In genomic region chr2:3581367-3582262, GRCh38 we compare ENCODE assay signal across 21 cellular contexts. TPM values are rescaled to one million over a fixed set of nuclear protein-coding genes. Genes with fewer than 3 reads are reported as not detected.
A peak's percentile ranks its signal among the peaks of the same experiment; 100 is the strongest.
DNase-seq lines count a peak whose midpoint lies in the region; ATAC-seq, FAIRE-seq and TF ChIP-seq lines count a peak whose summit lies in the region.
"Had no signal": no experiment of that assay in that cellular context is flagged by ENCODE, and none has a peak within 500 bp of the region (broad histone marks: within the 10 kb centered on the region; RNA-seq: fewer than 3 reads in every experiment).

No MANE protein-coding gene starts in this region.

- FAIRE-seq in astrocyte (lab: Jason Lieb, UNC), result no peak
- FAIRE-seq: A204.1 had no signal

- intact Hi-C loops in CD14-positive monocyte (cut with micrococcal nuclease) (loop anchor here in 1 of 2 donors (5.0 kb wide), 1 partner anchor 34 kb away; no protein-coding TSS in a partner anchor), ascending aorta (cut with DNase I) (no loop called here)

- H3K27me3 ChIP-seq in astrocyte (ENCODE audit: insufficient read depth, low read length), result no peaks in the 10 kb centered on the region
- no peaks in the 10 kb centered on the region for H3K27me3 ChIP-seq in ascending aorta
- H3K27me3 ChIP-seq: neutrophil, tibial nerve had no signal

- H3K27me3 Mint-ChIP-seq in CD14-positive monocyte (ENCODE audit: low read depth in 3 of 3), result no peaks in the 10 kb centered on the region
- no peaks in the 10 kb centered on the region for H3K27me3 Mint-ChIP-seq in astrocyte (ENCODE audit: low read depth, unreplicated experiment)
- H3K27me3 Mint-ChIP-seq: stimulated activated memory B cell treated with anti-CD40 and anti-IgM and Interleukin-4, amounts not matched to agents 10 μg/mL and 1 μg/mL and 100 μg/mL, for 72 hours had no signal

- no peak overlapping the region for H2AFZ ChIP-seq in astrocyte (ENCODE audit: low read depth, low read length)

- H3K27ac Mint-ChIP-seq in CD14-positive monocyte (peak overlapping the region in 4 of 7 donors; percentile 28 to 75 (median 52)), astrocyte (ENCODE audit: unreplicated experiment) (peak overlapping the region; percentile 53)
- H3K27ac Mint-ChIP-seq: stimulated activated memory B cell treated with anti-CD40 and anti-IgM and Interleukin-4, amounts not matched to agents 10 μg/mL and 1 μg/mL and 100 μg/mL, for 72 hours had no signal

- no peak overlapping the region for H3K4me3 Mint-ChIP-seq in CD14-positive monocyte
- no peak overlapping the region for H3K4me3 Mint-ChIP-seq in astrocyte (ENCODE audit: unreplicated experiment)
- H3K4me3 Mint-ChIP-seq: stimulated activated memory B cell treated with anti-CD40 and anti-IgM and Interleukin-4, amounts not matched to agents 10 μg/mL and 1 μg/mL and 100 μg/mL, for 72 hours had no signal

- peaks cover 51% of the 10 kb centered on the region for H3K79me2 ChIP-seq in astrocyte (ENCODE audit: insufficient read depth, low read length)

- DNase-seq in NCI-H1105 treated with DMSO at 0.1 percent for 48 hours (lab: John Stamatoyannopoulos, UW), result peak; percentile 0
- no peak for DNase-seq in NCI-H1105 (lab: John Stamatoyannopoulos, UW)
- DNase-seq in CD14-positive monocyte (ENCODE audit: low spot score), result no peak
- DNase-seq in NAMALWA (ENCODE audit: low spot score), result peak; percentile 32
- no peak for DNase-seq in astrocyte (ENCODE audit: low read depth)
- DNase-seq in stimulated activated CD4-positive, alpha-beta T cell treated with anti-CD3 and anti-CD28 coated beads, Interleukin-12 subunit alpha, Interleukin-12 subunit beta, amount 100 ng/mL, for 4 hours, result no peak
- no peak for DNase-seq in ascending aorta (ENCODE audit: low spot score in 2 of 2)
- DNase-seq: activated effector memory CD4-positive, alpha-beta T cell treated with anti-CD3 and anti-CD28 coated beads, Interleukin-2, amount 50 U/mL, for 16 hours; anterior cingulate cortex; glutamatergic neuron; Kasumi-1; NCI-H1417 treated with DMSO at 0.1 percent for 48 hours; NCI-H2227 treated with DMSO at 0.1 percent for 48 hours; Right ventricle myocardium superior; T-helper 1 cell had no signal

- H3K4me1 Mint-ChIP-seq in CD14-positive monocyte, result peaks cover 18% of the 10 kb centered on the region
- peaks cover 27% of the 10 kb centered on the region for H3K4me1 Mint-ChIP-seq in astrocyte (ENCODE audit: low read depth, unreplicated experiment)

- H3K9me3 ChIP-seq in astrocyte (ENCODE audit: insufficient read depth, low read depth, low read length), result no peaks in the 10 kb centered on the region
- H3K9me3 ChIP-seq in ascending aorta, result no peaks in the 10 kb centered on the region
- H3K9me3 ChIP-seq: neutrophil, tibial nerve had no signal

- H3K4me2 ChIP-seq in astrocyte (ENCODE audit: low read length), result no peak overlapping the region

- H3K9me3 Mint-ChIP-seq in CD14-positive monocyte, result no peaks in the 10 kb centered on the region
- H3K9me3 Mint-ChIP-seq in astrocyte (ENCODE audit: unreplicated experiment), result no peaks in the 10 kb centered on the region
- H3K9me3 Mint-ChIP-seq: stimulated activated memory B cell treated with anti-CD40 and anti-IgM and Interleukin-4, amounts not matched to agents 10 μg/mL and 1 μg/mL and 100 μg/mL, for 72 hours had no signal

- H3K36me3 Mint-ChIP-seq in CD14-positive monocyte (peaks cover 61 to 72% of the 10 kb centered on the region in 2 donors), astrocyte (ENCODE audit: low read depth, unreplicated experiment) (peaks cover 20% of the 10 kb centered on the region)

- H3K4me1 ChIP-seq in astrocyte (ENCODE audit: insufficient read depth, low read length) (peaks cover 28% of the 10 kb centered on the region), ascending aorta (peaks cover 0 to 3% of the 10 kb centered on the region in 2 donors)

- H4K20me1 ChIP-seq in astrocyte (ENCODE audit: insufficient read depth, low read length), result peaks cover 61% of the 10 kb centered on the region

- H3K4me3 ChIP-seq in astrocyte (ENCODE audit: insufficient read depth, low read depth, low read length) (no peak overlapping the region), ascending aorta (no peak overlapping the region)
- H3K4me3 ChIP-seq: tibial nerve had no signal

- H3K36me3 ChIP-seq in astrocyte (ENCODE audit: insufficient read depth, low read length) (peaks cover 56% of the 10 kb centered on the region), ascending aorta (peaks cover 49 to 65% of the 10 kb centered on the region in 2 donors)

- no peak for TF ChIP-seq CTCF in CD14-positive monocyte (IDR thresholded peaks at IDR 0.05)
- no peak for TF ChIP-seq CTCF in astrocyte (IDR thresholded peaks at IDR 0.05; ENCODE audit: insufficient read depth, low read depth, low read length)
- no peak for TF ChIP-seq CTCF in ascending aorta (IDR thresholded peaks at IDR 0.05)

- no peak overlapping the region for H3K9ac ChIP-seq in astrocyte (ENCODE audit: low read length)

- no peak overlapping the region for H3K27ac ChIP-seq in astrocyte (ENCODE audit: low read depth, low read length)
- H3K27ac ChIP-seq in ascending aorta, result no peak overlapping the region
- H3K27ac ChIP-seq: C4-2B, neutrophil, tibial nerve had no signal

- no peak for ATAC-seq in HG02840 (IDR thresholded peaks at IDR 0.05; ENCODE audit: low FRiP score, unreplicated experiment)
- ATAC-seq: stimulated activated memory B cell treated with anti-CD40 and anti-IgM and Interleukin-4, amounts not matched to agents 10 μg/mL and 1 μg/mL and 100 μg/mL, for 72 hours had no signal

RNA-seq across cellular contexts. Expression of gene RPS7, which starts 6.6 kb away (rescaled TPM):
- 100 to 1,000 TPM; 510 to 608 TPM for polyA plus RNA-seq in CD14-positive monocyte
- total RNA-seq in astrocyte (998 and 1,163 TPM in 2 replicates), ascending aorta (1,995 TPM)

RNA-seq across cellular contexts. Expression of gene COLEC11, which starts 13.3 kb away (rescaled TPM):
- polyA plus RNA-seq in CD14-positive monocyte, result not detected
- total RNA-seq in astrocyte, result not detected in 2 replicates
- 0.75 TPM for total RNA-seq in ascending aorta

RNA-seq across cellular contexts. Expression of gene RNASEH1, which starts 23.5 kb away (rescaled TPM):
- 10 to 100 TPM; 14.2 to 16.4 TPM for polyA plus RNA-seq in CD14-positive monocyte
- total RNA-seq in astrocyte (32.6 and 35.5 TPM in 2 replicates), ascending aorta (9.3 TPM)

Comparison
In these comparisons a context has a peak if more than half of its experiments do, and no peak if none do; other contexts are left out.
1. DNase-seq: peak in NCI-H1105 treated with DMSO at 0.1 percent for 48 hours (single experiment) and NAMALWA (single experiment); none in NCI-H1105 (single experiment), CD14-positive monocyte (single experiment), astrocyte (single experiment), stimulated activated CD4-positive, alpha-beta T cell treated with anti-CD3 and anti-CD28 coated beads, Interleukin-12 subunit alpha, Interleukin-12 subunit beta, amount 100 ng/mL, for 4 hours (single experiment) and ascending aorta (0 of 2).